9 cellular contexts compared by ENCODE assay signal in genomic region chr4:119626420-119626819, GRCh38. TPM values are rescaled to one million over a fixed set of nuclear protein-coding genes. Genes with fewer than 3 reads are reported as not detected.
A peak's percentile ranks its signal among the peaks of the same experiment; 100 is the strongest.
DNase-seq lines count a peak whose midpoint lies in the region; ATAC-seq and TF ChIP-seq lines count a peak whose summit lies in the region.
"Had no signal": no experiment of that assay in that cellular context is flagged by ENCODE, and none has a peak within 500 bp of the region (broad histone marks: within the 10 kb centered on the region; RNA-seq: fewer than 3 reads in every experiment).

No MANE protein-coding gene starts in this region.

- H3K9me3 ChIP-seq in right atrium auricular region (no peaks in the 10 kb centered on the region), muscle layer of colon (ENCODE audit: low read length) (no peaks in the 10 kb centered on the region), aorta (ENCODE audit: control insufficient read depth, low read length) (no peaks in the 10 kb centered on the region)

- H3K4me3 ChIP-seq in right atrium auricular region: peak overlapping the region; percentile 80 to 81
- peak overlapping the region; percentile 85 for H3K4me3 ChIP-seq in coronary artery
- peak overlapping the region; percentile 89 to 92 for H3K4me3 ChIP-seq in muscle layer of colon (ENCODE audit: low read depth in 1 of 2, low read length in 2 of 2)
- H3K4me3 ChIP-seq in aorta (ENCODE audit: low read length in 2 of 2): peak overlapping the region; percentile 63 to 67

- H3K4me1 ChIP-seq in right atrium auricular region: peaks cover 0 to 6% of the 10 kb centered on the region in 2 donors
- H3K4me1 ChIP-seq in muscle layer of colon (ENCODE audit: insufficient read depth, low read length): peaks cover 24% of the 10 kb centered on the region
- H3K4me1 ChIP-seq in aorta (ENCODE audit: control insufficient read depth in 1 of 2, insufficient read depth in 2 of 2, low read length in 2 of 2): no peaks in the 10 kb centered on the region

- in situ Hi-C loops in ACHN (cut with HindIII; ENCODE audit: low pct_ligation_motif_present, low pct_unique_long_range_greater_than_20kb, low sequenced_read_pairs): no loop called here

- intact Hi-C loops in cardiac septum (cut with DNase I): loop anchor here (2.0 to 5.0 kb wide), 4 partner anchors 66 to 314 kb away; no protein-coding TSS in a partner anchor
- intact Hi-C loops in aorta (cut with DNase I): loop anchor here (5.0 to 10.0 kb wide), 7 partner anchors 69 to 309 kb away; no protein-coding TSS in a partner anchor

- TF ChIP-seq CTCF in right atrium auricular region (IDR thresholded peaks at IDR 0.05) (no peak), coronary artery (IDR thresholded peaks at IDR 0.05) (no peak)

- WGBS in aorta, 2 donors: 3 to 4% methylated on average over 11 of the region's 11 CpGs

- no peak for DNase-seq in right atrium auricular region (ENCODE audit: low spot score)
- DNase-seq in cardiac septum (ENCODE audit: low spot score): no peak
- no peak for DNase-seq in coronary artery (ENCODE audit: low spot score)
- no peak for DNase-seq in aorta
- no peak for DNase-seq in ACHN
- no peak for DNase-seq in globus pallidus (ENCODE audit: low spot score)

- H3K36me3 ChIP-seq in right atrium auricular region: no peaks in the 10 kb centered on the region
- H3K36me3 ChIP-seq in muscle layer of colon (ENCODE audit: insufficient read depth, low read length): no peaks in the 10 kb centered on the region
- no peaks in the 10 kb centered on the region for H3K36me3 ChIP-seq in aorta (ENCODE audit: control insufficient read depth in 1 of 2, insufficient read depth in 2 of 2, low read length in 1 of 2)
- H3K36me3 ChIP-seq: cardiac muscle cell had no signal

- no peaks in the 10 kb centered on the region for H3K27me3 ChIP-seq in right atrium auricular region
- no peaks in the 10 kb centered on the region for H3K27me3 ChIP-seq in muscle layer of colon (ENCODE audit: control insufficient read depth in 1 of 2, insufficient read depth in 2 of 2, low read length in 2 of 2)
- no peaks in the 10 kb centered on the region for H3K27me3 ChIP-seq in aorta (ENCODE audit: control insufficient read depth in 1 of 2, insufficient read depth in 2 of 2, low read length in 1 of 2)

- H3K27ac ChIP-seq in right atrium auricular region (peak overlapping the region; percentile 86 to 95), coronary artery (peak overlapping the region; percentile 87 to 92), muscle layer of colon (ENCODE audit: low read depth, low read length) (peak overlapping the region; percentile 84), aorta (ENCODE audit: low read depth in 1 of 2, low read length in 2 of 2) (peak overlapping the region; percentile 58 to 77)
- H3K27ac ChIP-seq: cardiac muscle cell had no signal

- ATAC-seq in aorta (ENCODE audit: low FRiP score) (no peak), GM21723 (IDR thresholded peaks at IDR 0.05; ENCODE audit: unreplicated experiment) (no peak)

- peak overlapping the region; percentile 87 for H3K9ac ChIP-seq in muscle layer of colon (ENCODE audit: low read length)

RNA-seq across cellular contexts. Expression of gene PDE5A, which starts 2.2 kb away (rescaled TPM):
- total RNA-seq in right atrium auricular region (10 to 100 TPM in 1 of 2 donors, 1 to 10 TPM in 1; 5.8 to 14.7 TPM), cardiac septum (20.0 TPM), aorta (100 to 1,000 TPM; 196 to 343 TPM)
- polyA plus RNA-seq in aorta: 10 to 100 TPM; 24.9 to 74.7 TPM
